In genomic region chr20:49469060-49469459, GRCh38 we compare ENCODE assay signal across 26 cellular contexts.
"Had no signal": no experiment of that assay in that cellular context is flagged by ENCODE, and none has a peak within 500 bp of the region (broad histone marks: within the 10 kb centered on the region; RNA-seq: fewer than 3 reads in every experiment).

No MANE protein-coding gene starts in this region.

- H3K27ac ChIP-seq: colonic mucosa, coronary artery, epithelial cell of prostate, esophagus muscularis mucosa, esophagus squamous epithelium, foreskin keratinocyte, gastrocnemius medialis, gastroesophageal sphincter, heart left ventricle, heart right ventricle, hepatocyte had no signal

- H3K4me1 ChIP-seq: colonic mucosa, esophagus squamous epithelium, foreskin keratinocyte, heart left ventricle, heart right ventricle had no signal

- H3K9me3 ChIP-seq: colonic mucosa, esophagus muscularis mucosa, esophagus squamous epithelium, gastrocnemius medialis, gastroesophageal sphincter, heart left ventricle, heart right ventricle had no signal

- H3K36me3 ChIP-seq: colonic mucosa, esophagus squamous epithelium, heart left ventricle, heart right ventricle had no signal

- H3K4me3 ChIP-seq: colonic mucosa, coronary artery, esophagus muscularis mucosa, esophagus squamous epithelium, gastrocnemius medialis, gastroesophageal sphincter, heart left ventricle, heart right ventricle, hepatocyte had no signal

- DNase-seq: colonic mucosa; cortex of kidney; dermis blood vessel endothelial cell; dorsolateral prefrontal cortex; effector CD4-positive, alpha-beta T cell; effector memory CD4-positive, alpha-beta T cell; effector memory CD8-positive, alpha-beta T cell; endodermal cell; erythroblast; esophagus squamous epithelium; foreskin fibroblast; foreskin keratinocyte; foreskin melanocyte; gastrocnemius medialis; glutamatergic neuron; heart left ventricle; heart right ventricle had no signal

- FAIRE-seq: colon, endometrium, endothelial cell of umbilical vein, frontal cortex had no signal
